In genomic region chr16:3023415-3023668, GRCh38 we compare ENCODE assay signal across 8 cellular contexts. TPM values are rescaled to one million over a fixed set of nuclear protein-coding genes. Genes with fewer than 3 reads are reported as not detected.
A peak's percentile ranks its signal among the peaks of the same experiment; 100 is the strongest.
DNase-seq lines count a peak whose midpoint lies in the region; ATAC-seq and TF ChIP-seq lines count a peak whose summit lies in the region.

No MANE protein-coding gene starts in this region.

- H3K27me3 Mint-ChIP-seq in activated naive CD8-positive, alpha-beta T cell: no peaks in the 10 kb centered on the region

- TF ChIP-seq CTCF in LNCaP clone FGC (IDR thresholded peaks at IDR 0.05; ENCODE audit: control insufficient read depth, extremely low read depth, insufficient read depth) (no peak), right atrium auricular region (IDR thresholded peaks at IDR 0.05) (no peak)

- H3K27me3 ChIP-seq in right atrium auricular region: peaks cover 0 to 2% of the 10 kb centered on the region in 2 donors

- no peaks in the 10 kb centered on the region for H3K9me3 ChIP-seq in right atrium auricular region

- H3K36me3 Mint-ChIP-seq in activated naive CD8-positive, alpha-beta T cell: no peaks in the 10 kb centered on the region

- peak overlapping the region; percentile 87 for H3K4me3 Mint-ChIP-seq in activated naive CD8-positive, alpha-beta T cell

- H3K27ac Mint-ChIP-seq in activated naive CD8-positive, alpha-beta T cell: peak overlapping the region; percentile 96

- peak; percentile 95 for DNase-seq in Daoy (ENCODE audit: low read depth)
- DNase-seq in LNCaP clone FGC (ENCODE audit: low read depth): no peak
- no peak for DNase-seq in right atrium auricular region (ENCODE audit: low spot score)
- peak; percentile 77 for DNase-seq in sciatic nerve (ENCODE audit: low spot score)
- no peak for DNase-seq in globus pallidus (ENCODE audit: low spot score)
- DNase-seq in activated gamma-delta T cell treated with Interleukin-2 at 50 U/mL for 16 hours: no peak

- ATAC-seq in sciatic nerve (peak; percentile 0), HG02870 (IDR thresholded peaks at IDR 0.05; ENCODE audit: unreplicated experiment) (no peak)

- no peaks in the 10 kb centered on the region for H3K9me3 Mint-ChIP-seq in activated naive CD8-positive, alpha-beta T cell (ENCODE audit: low read depth)

- H3K27ac ChIP-seq in right atrium auricular region: peak overlapping the region; percentile 95 to 99

- H3K4me1 Mint-ChIP-seq in activated naive CD8-positive, alpha-beta T cell (ENCODE audit: low read depth): peaks cover 43% of the 10 kb centered on the region

- peaks cover 0 to 51% of the 10 kb centered on the region in 2 donors for H3K4me1 ChIP-seq in right atrium auricular region

- H3K36me3 ChIP-seq in right atrium auricular region: peaks cover 13% of the 10 kb centered on the region

- H3K4me3 ChIP-seq in LNCaP clone FGC (ENCODE audit: low read depth, low read length) (peak overlapping the region; percentile 59), right atrium auricular region (peak overlapping the region; percentile 46 to 74)

- intact Hi-C loops in sciatic nerve (cut with DNase I): no loop called here

RNA-seq across cellular contexts. Expression of gene HCFC1R1, which starts 0.4 kb away (rescaled TPM):
- total RNA-seq in Daoy (2014; rRNA removed; shearing (Covaris generic)): 1.8 and 4.7 TPM in 2 replicates
- total RNA-seq in right atrium auricular region (10 to 100 TPM; 22.5 to 33.1 TPM), sciatic nerve (65.9 TPM)

RNA-seq across cellular contexts. Expression of gene THOC6, which starts 0.5 kb away (rescaled TPM):
- 24.0 and 25.5 TPM in 2 replicates for total RNA-seq in Daoy (2014; rRNA removed; shearing (Covaris generic))
- total RNA-seq in right atrium auricular region: 10 to 100 TPM in 1 of 2 donors, 1 to 10 TPM in 1; 7.4 to 12.6 TPM
- 13.6 TPM for total RNA-seq in sciatic nerve

RNA-seq across cellular contexts. Expression of gene TNFRSF12A, which starts 3.2 kb away (rescaled TPM):
- 307 and 390 TPM in 2 replicates for total RNA-seq in Daoy (2014; rRNA removed; shearing (Covaris generic))
- total RNA-seq in right atrium auricular region (100 to 1,000 TPM in 1 of 2 donors, 10 to 100 TPM in 1; 36.8 to 280 TPM), sciatic nerve (13.6 TPM)

RNA-seq across cellular contexts. Expression of gene CLDN6, which starts 5.4 kb away (rescaled TPM):
- not detected in 2 replicates for total RNA-seq in Daoy (2014; rRNA removed; shearing (Covaris generic))
- total RNA-seq in right atrium auricular region: not detected
- not detected for total RNA-seq in sciatic nerve

RNA-seq across cellular contexts. Expression of gene CLDN9, which starts 10.6 kb away (rescaled TPM):
- total RNA-seq in Daoy (2014; rRNA removed; shearing (Covaris generic)): not detected in 2 replicates
- total RNA-seq in right atrium auricular region: under 1 TPM in 1 of 2 donors, not detected in 1; 0.39 TPM
- total RNA-seq in sciatic nerve: 0.53 TPM

Comparison
In these comparisons a context has a peak if more than half of its experiments do, and no peak if none do; other contexts are left out.
1. DNase-seq: peak in Daoy (single experiment) and sciatic nerve (single experiment); none in LNCaP clone FGC (single experiment), right atrium auricular region (single experiment), globus pallidus (single experiment) and activated gamma-delta T cell treated with Interleukin-2 at 50 U/mL for 16 hours (single experiment).